Comparison of ENCODE assay signal across 14 cellular contexts in genomic region chr4:131547506-131547981, GRCh38.
A peak's percentile ranks its signal among the peaks of the same experiment; 100 is the strongest.
DNase-seq lines count a peak whose midpoint lies in the region; ATAC-seq and TF ChIP-seq lines count a peak whose summit lies in the region.
"Had no signal": no experiment of that assay in that cellular context is flagged by ENCODE, and none has a peak within 500 bp of the region (broad histone marks: within the 10 kb centered on the region; RNA-seq: fewer than 3 reads in every experiment).

No MANE protein-coding gene starts in this region.

- intact Hi-C loops in left colon (cut with DNase I, micrococcal nuclease) = no loop called here
- intact Hi-C loops in activated T-helper 2 cell treated with anti-CD3 and anti-CD28 coated beads, Interferon-gamma antibody, Interleukin-2, Interleukin-4, amounts not matched to agents 10 μg/mL and 5 μg/mL and 100 μg/mL, durations not matched to agents 14 hours and 24 hours and 36 hours (cut with micrococcal nuclease) = no loop called here
- intact Hi-C loops in activated naive CD4-positive, alpha-beta T cell treated with anti-CD3 and anti-CD28 coated beads for 36 hours (cut with micrococcal nuclease) = no loop called here

- no peaks in the 10 kb centered on the region for H3K27me3 ChIP-seq in OCI-LY3 (ENCODE audit: low read depth, low read length)

- no peaks in the 10 kb centered on the region for H4K20me1 ChIP-seq in OCI-LY3 (ENCODE audit: insufficient read depth, low read length)

- H3K9me3 ChIP-seq in OCI-LY3 (ENCODE audit: insufficient read depth, low read length) = 0 out of 2 replicates have a peak, but pooled peaks cover 3% of the 10 kb centered on the region

- peak; percentile 76 for ATAC-seq in GM18868 (IDR thresholded peaks at IDR 0.05; ENCODE audit: unreplicated experiment)
- ATAC-seq in GM21576 (IDR thresholded peaks at IDR 0.05; ENCODE audit: unreplicated experiment) = peak; percentile 77
- ATAC-seq in HG03066 (IDR thresholded peaks at IDR 0.05; ENCODE audit: low read depth, unreplicated experiment) = peak; percentile 69
- ATAC-seq in left colon = no peak
- ATAC-seq: left cardiac atrium, Panc1 had no signal

- H3K79me2 ChIP-seq in OCI-LY3 (ENCODE audit: low read length) = no peaks in the 10 kb centered on the region

- peak overlapping the region; percentile 48; the same call in 1 of the 2 replicates for H3K9ac ChIP-seq in OCI-LY3 (ENCODE audit: low read length)

- no peaks in the 10 kb centered on the region for H3K4me1 Mint-ChIP-seq in activated T-helper 2 cell treated with anti-CD3 and anti-CD28 coated beads, Interferon-gamma antibody, Interleukin-2, Interleukin-4, amounts not matched to agents 10 μg/mL and 5 μg/mL and 100 μg/mL, durations not matched to agents 14 hours and 24 hours and 36 hours (ENCODE audit: low read depth)
- no peaks in the 10 kb centered on the region for H3K4me1 Mint-ChIP-seq in activated naive CD4-positive, alpha-beta T cell treated with anti-CD3 and anti-CD28 coated beads for 36 hours (ENCODE audit: low read depth)

- no peaks in the 10 kb centered on the region for H3K27me3 Mint-ChIP-seq in activated T-helper 2 cell treated with anti-CD3 and anti-CD28 coated beads, Interferon-gamma antibody, Interleukin-2, Interleukin-4, amounts not matched to agents 10 μg/mL and 5 μg/mL and 100 μg/mL, durations not matched to agents 14 hours and 24 hours and 36 hours (ENCODE audit: low read depth)
- H3K27me3 Mint-ChIP-seq in activated naive CD4-positive, alpha-beta T cell treated with anti-CD3 and anti-CD28 coated beads for 36 hours (ENCODE audit: low read depth) = no peaks in the 10 kb centered on the region
- H3K27me3 Mint-ChIP-seq: activated CD4-positive, alpha-beta memory T cell treated with anti-CD3 and anti-CD28 coated beads for 36 hours had no signal

- H2AFZ ChIP-seq in OCI-LY3 (ENCODE audit: low read depth, low read length) = 0 out of 2 replicates have a peak overlapping the region, but pooled peaks have one; percentile 29

- peaks cover 39% of the 10 kb centered on the region for H3K4me1 ChIP-seq in OCI-LY3 (ENCODE audit: low read length)

- CTCF ChIA-PET in activated naive CD4-positive, alpha-beta T cell treated with anti-CD3 and anti-CD28 coated beads for 36 hours (lab: Charles Lee) = no interaction called here

- H3K27ac ChIP-seq in OCI-LY3 (ENCODE audit: low read length) = peak overlapping the region; percentile 97

- peak overlapping the region; percentile 12; the same call in 1 of the 2 replicates for H3K4me3 ChIP-seq in OCI-LY3 (ENCODE audit: low read length)

- no peaks in the 10 kb centered on the region for H3K36me3 Mint-ChIP-seq in activated T-helper 2 cell treated with anti-CD3 and anti-CD28 coated beads, Interferon-gamma antibody, Interleukin-2, Interleukin-4, amounts not matched to agents 10 μg/mL and 5 μg/mL and 100 μg/mL, durations not matched to agents 14 hours and 24 hours and 36 hours (ENCODE audit: low read depth)
- no peaks in the 10 kb centered on the region for H3K36me3 Mint-ChIP-seq in activated naive CD4-positive, alpha-beta T cell treated with anti-CD3 and anti-CD28 coated beads for 36 hours (ENCODE audit: low read depth)
- H3K36me3 Mint-ChIP-seq: activated CD4-positive, alpha-beta memory T cell treated with anti-CD3 and anti-CD28 coated beads for 36 hours had no signal

- TF ChIP-seq CTCF in OCI-LY3 (IDR thresholded peaks at IDR 0.05; ENCODE audit: low read depth, low read length) = no peak

- H3K36me3 ChIP-seq in OCI-LY3 (replicated peaks; ENCODE audit: low read depth, low read length) = peaks cover 10% of the 10 kb centered on the region

- no peak overlapping the region for H3K27ac Mint-ChIP-seq in activated T-helper 2 cell treated with anti-CD3 and anti-CD28 coated beads, Interferon-gamma antibody, Interleukin-2, Interleukin-4, amounts not matched to agents 10 μg/mL and 5 μg/mL and 100 μg/mL, durations not matched to agents 14 hours and 24 hours and 36 hours
- H3K27ac Mint-ChIP-seq in activated naive CD4-positive, alpha-beta T cell treated with anti-CD3 and anti-CD28 coated beads for 36 hours = no peak overlapping the region
- H3K27ac Mint-ChIP-seq: activated CD4-positive, alpha-beta memory T cell treated with anti-CD3 and anti-CD28 coated beads for 36 hours had no signal

- H3K9me3 Mint-ChIP-seq in activated T-helper 2 cell treated with anti-CD3 and anti-CD28 coated beads, Interferon-gamma antibody, Interleukin-2, Interleukin-4, amounts not matched to agents 10 μg/mL and 5 μg/mL and 100 μg/mL, durations not matched to agents 14 hours and 24 hours and 36 hours = no peaks in the 10 kb centered on the region
- no peaks in the 10 kb centered on the region for H3K9me3 Mint-ChIP-seq in activated naive CD4-positive, alpha-beta T cell treated with anti-CD3 and anti-CD28 coated beads for 36 hours

- DNase-seq in left colon = no peak
- DNase-seq in dedifferentiated amniotic fluid mesenchymal stem cell (ENCODE audit: extremely low spot score) = no peak
- DNase-seq in activated T-helper 2 cell treated with anti-CD3 and anti-CD28 coated beads, Interferon-gamma antibody, Interleukin-2, Interleukin-4, amounts not matched to agents 10 μg/mL and 5 μg/mL and 100 μg/mL, durations not matched to agents 14 hours and 24 hours and 36 hours (ENCODE audit: low spot score) = no peak
- DNase-seq in activated naive CD4-positive, alpha-beta T cell treated with anti-CD3 and anti-CD28 coated beads for 36 hours = no peak
- DNase-seq: activated CD4-positive, alpha-beta memory T cell treated with anti-CD3 and anti-CD28 coated beads for 36 hours; activated naive CD4-positive, alpha-beta T cell treated with Interleukin-2 at 50 U/mL for 16 hours; left cardiac atrium; NCI-H226; T-helper 2 cell had no signal

- no peak overlapping the region for H3K4me3 Mint-ChIP-seq in activated T-helper 2 cell treated with anti-CD3 and anti-CD28 coated beads, Interferon-gamma antibody, Interleukin-2, Interleukin-4, amounts not matched to agents 10 μg/mL and 5 μg/mL and 100 μg/mL, durations not matched to agents 14 hours and 24 hours and 36 hours (ENCODE audit: low read depth)
- no peak overlapping the region for H3K4me3 Mint-ChIP-seq in activated naive CD4-positive, alpha-beta T cell treated with anti-CD3 and anti-CD28 coated beads for 36 hours
- H3K4me3 Mint-ChIP-seq: activated CD4-positive, alpha-beta memory T cell treated with anti-CD3 and anti-CD28 coated beads for 36 hours had no signal

- H3K4me2 ChIP-seq in OCI-LY3 (ENCODE audit: low read length) = peak overlapping the region; percentile 44
